1 cellular context compared by ENCODE assay signal in genomic region chr22:37633693-37634504, GRCh38.
TF ChIP-seq lines count a peak whose summit lies in the region.

No MANE protein-coding gene starts in this region.

TF ChIP-seq in HepG2, 621 proteins besides CTCF, POLR2A, EP300 and RAD21 (continued from another document and continues in another):
- TF ChIP-seq PAXIP1 (CRISPR knock-in tag; conservative IDR thresholded peaks at IDR 0.05) (peak; percentile 84), ZNF615 (CRISPR knock-in tag; IDR thresholded peaks at IDR 0.05; ENCODE audit: borderline replicate concordance) (no peak), THAP11 (CRISPR knock-in tag; IDR thresholded peaks at IDR 0.05) (no peak; the same call in 1 of the 2 replicates), ZNF724P (CRISPR knock-in tag; IDR thresholded peaks at IDR 0.05; ENCODE audit: borderline replicate concordance) (no peak), ZMYM2 (CRISPR knock-in tag; IDR thresholded peaks at IDR 0.05) (0 out of 2 replicates have a peak, but pooled peaks have one; percentile 50), FOSL2 (CRISPR knock-in tag; IDR thresholded peaks at IDR 0.05) (peak; percentile 84), HMG20B (CRISPR knock-in tag; conservative IDR thresholded peaks at IDR 0.05) (no peak), ZNF547 (CRISPR knock-in tag; IDR thresholded peaks at IDR 0.05) (no peak), ZFP37 (CRISPR knock-in tag; IDR thresholded peaks at IDR 0.05; ENCODE audit: borderline replicate concordance) (no peak), MAZ (IDR thresholded peaks at IDR 0.05; ENCODE audit: borderline replicate concordance, low read depth, low read length) (0 out of 2 replicates have a peak, but pooled peaks have one; percentile 39), MAZ (CRISPR knock-in tag; IDR thresholded peaks at IDR 0.05; ENCODE audit: low read depth) (peak; percentile 56), SRSF4 (IDR thresholded peaks at IDR 0.05; ENCODE audit: low read depth, low read length, poor library complexity, severe bottlenecking) (no peak), TAF1 (CRISPR knock-in tag; IDR thresholded peaks at IDR 0.05) (peak; percentile 74), AHDC1 (CRISPR knock-in tag; IDR thresholded peaks at IDR 0.05; ENCODE audit: borderline replicate concordance) (peak; percentile 18; the same call in 1 of the 2 replicates), TCF12 (IDR thresholded peaks at IDR 0.05) (no peak), TCF12 (CRISPR knock-in tag; IDR thresholded peaks at IDR 0.05) (peak; percentile 71), E2F1 (CRISPR knock-in tag; IDR thresholded peaks at IDR 0.05) (no peak), MAX (IDR thresholded peaks at IDR 0.05) (peak; percentile 53; the same call in 1 of the 2 replicates), ZSCAN9 (CRISPR knock-in tag; IDR thresholded peaks at IDR 0.05; ENCODE audit: borderline replicate concordance) (no peak; the same call in 1 of the 2 replicates), ZNF230 (CRISPR knock-in tag; IDR thresholded peaks at IDR 0.05) (peak; percentile 33; the same call in 1 of the 2 replicates), STAT6 (CRISPR knock-in tag; IDR thresholded peaks at IDR 0.05; ENCODE audit: borderline replicate concordance) (peak; percentile 37; the same call in 1 of the 2 replicates), U2AF2 (IDR thresholded peaks at IDR 0.05; ENCODE audit: low read depth, low read length) (no peak), NCOR1 (IDR thresholded peaks at IDR 0.05; ENCODE audit: borderline replicate concordance, low read length) (no peak), ZNF362 (CRISPR knock-in tag; IDR thresholded peaks at IDR 0.05; ENCODE audit: borderline replicate concordance) (no peak; the same call in 1 of the 2 replicates), HES4 (CRISPR knock-in tag; IDR thresholded peaks at IDR 0.05; ENCODE audit: borderline replicate concordance) (peak; percentile 24; the same call in 1 of the 2 replicates), FOXJ3 (CRISPR knock-in tag; IDR thresholded peaks at IDR 0.05; ENCODE audit: borderline replicate concordance) (no peak), AKNA (CRISPR knock-in tag; IDR thresholded peaks at IDR 0.05; ENCODE audit: borderline replicate concordance) (no peak), YEATS2 (CRISPR knock-in tag; IDR thresholded peaks at IDR 0.05; ENCODE audit: borderline replicate concordance) (no peak; the same call in 1 of the 2 replicates), TBX3 (IDR thresholded peaks at IDR 0.05; ENCODE audit: borderline replicate concordance) (no peak), YY1 (IDR thresholded peaks at IDR 0.05; ENCODE audit: insufficient read depth, insufficient replicate concordance, low read depth, low read length) (peak; percentile 6), NCOA1 (CRISPR knock-in tag; IDR thresholded peaks at IDR 0.05) (0 out of 2 replicates have a peak, but pooled peaks have one; percentile 21), ZNF296 (CRISPR knock-in tag; conservative IDR thresholded peaks at IDR 0.05) (0 out of 2 replicates have a peak, but pooled peaks have one; percentile 44), ZBTB7A (CRISPR knock-in tag; IDR thresholded peaks at IDR 0.05) (peak; percentile 87), ZNF83 (CRISPR knock-in tag; IDR thresholded peaks at IDR 0.05; ENCODE audit: borderline replicate concordance) (no peak), MAFK (conservative IDR thresholded peaks at IDR 0.05 in 1 of 2, IDR thresholded peaks at IDR 0.05 in 1 of 2; ENCODE audit: low read length in 2 of 2) (peak; percentile 6 to 21; a peak in 1 of 4 replicates), CERS6 (CRISPR knock-in tag; IDR thresholded peaks at IDR 0.05) (no peak), SNAPC5 (CRISPR knock-in tag; IDR thresholded peaks at IDR 0.05; ENCODE audit: borderline replicate concordance) (0 out of 2 replicates have a peak, but pooled peaks have one; percentile 53), KLF9 (CRISPR knock-in tag; IDR thresholded peaks at IDR 0.05; ENCODE audit: low read depth) (no peak; the same call in 1 of the 2 replicates), ZNF562 (CRISPR knock-in tag; IDR thresholded peaks at IDR 0.05; ENCODE audit: borderline replicate concordance) (no peak), ZNF30 (CRISPR knock-in tag; IDR thresholded peaks at IDR 0.05) (no peak)
